8 cellular contexts compared by ENCODE assay signal in genomic region chrX:154516655-154517100, GRCh38. TPM values are rescaled to one million over a fixed set of nuclear protein-coding genes. Genes with fewer than 3 reads are reported as not detected.
DNase-seq lines count a peak whose midpoint lies in the region; ATAC-seq, FAIRE-seq and TF ChIP-seq lines count a peak whose summit lies in the region.

No MANE protein-coding gene starts in this region.

- H3K4me3 ChIP-seq in right atrium auricular region = peak overlapping the region; percentile 22 to 66

- H3K9me3 ChIP-seq in right atrium auricular region = no peaks in the 10 kb centered on the region

- peak; percentile 7 for ATAC-seq in activated naive CD8-positive, alpha-beta T cell treated with anti-CD3 and anti-CD28 coated beads, Interleukin-2, amount 10 ng/mL, durations not matched to agents 7 days and 5 days (ENCODE audit: low read depth)
- ATAC-seq in sciatic nerve (peak; percentile 70), HG03565 (IDR thresholded peaks at IDR 0.05; ENCODE audit: unreplicated experiment) (no peak)

- H3K4me1 Mint-ChIP-seq in CD14-positive monocyte = peaks cover 11% of the 10 kb centered on the region
- H3K4me1 Mint-ChIP-seq in activated naive CD8-positive, alpha-beta T cell treated with anti-CD3 and anti-CD28 coated beads, Interleukin-2, amount 10 ng/mL, durations not matched to agents 7 days and 5 days = peaks cover 19% of the 10 kb centered on the region

- H3K9me3 Mint-ChIP-seq in CD14-positive monocyte = peaks cover 0 to 26% (median 6%) of the 10 kb centered on the region in 7 donors
- H3K9me3 Mint-ChIP-seq in activated naive CD8-positive, alpha-beta T cell treated with anti-CD3 and anti-CD28 coated beads, Interleukin-2, amount 10 ng/mL, durations not matched to agents 7 days and 5 days = no peaks in the 10 kb centered on the region

- peaks cover 0 to 7% of the 10 kb centered on the region in 2 donors for H3K4me1 ChIP-seq in right atrium auricular region

- H3K27me3 ChIP-seq in right atrium auricular region = no peaks in the 10 kb centered on the region

- H3K4me3 Mint-ChIP-seq in CD14-positive monocyte = peak overlapping the region; percentile 84 to 88
- H3K4me3 Mint-ChIP-seq in activated naive CD8-positive, alpha-beta T cell treated with anti-CD3 and anti-CD28 coated beads, Interleukin-2, amount 10 ng/mL, durations not matched to agents 7 days and 5 days = peak overlapping the region; percentile 86

- no peaks in the 10 kb centered on the region for H3K36me3 ChIP-seq in right atrium auricular region

- H3K27ac Mint-ChIP-seq in CD14-positive monocyte = peak overlapping the region; percentile 84 to 96 (median 90)
- peak overlapping the region; percentile 92 for H3K27ac Mint-ChIP-seq in activated naive CD8-positive, alpha-beta T cell treated with anti-CD3 and anti-CD28 coated beads, Interleukin-2, amount 10 ng/mL, durations not matched to agents 7 days and 5 days

- POLR2A ChIA-PET in activated naive CD8-positive, alpha-beta T cell treated with anti-CD3 and anti-CD28 coated beads, Interleukin-2, amount 10 ng/mL, durations not matched to agents 7 days and 5 days (lab: Charles Lee) = interaction anchor here (0.6 to 4.6 kb wide), 6 partner anchors 10 to 145 kb away, joined by 3 to 32 read pairs (median 10); partner anchors contain the start of genes RPL10, SLC10A3 and UBL4A

- peaks cover 0 to 2% of the 10 kb centered on the region in 2 donors for H3K36me3 Mint-ChIP-seq in CD14-positive monocyte
- H3K36me3 Mint-ChIP-seq in activated naive CD8-positive, alpha-beta T cell treated with anti-CD3 and anti-CD28 coated beads, Interleukin-2, amount 10 ng/mL, durations not matched to agents 7 days and 5 days = peaks cover 10% of the 10 kb centered on the region

- H3K27ac ChIP-seq in right atrium auricular region = peak overlapping the region; percentile 90 to 94

- peaks cover 0 to 8% (median 0%) of the 10 kb centered on the region in 3 donors for H3K27me3 Mint-ChIP-seq in CD14-positive monocyte (ENCODE audit: low read depth in 3 of 3)
- no peaks in the 10 kb centered on the region for H3K27me3 Mint-ChIP-seq in activated naive CD8-positive, alpha-beta T cell treated with anti-CD3 and anti-CD28 coated beads, Interleukin-2, amount 10 ng/mL, durations not matched to agents 7 days and 5 days

- no peak for FAIRE-seq in frontal cortex (lab: Jason Lieb, UNC)

- DNase-seq in CD14-positive monocyte (ENCODE audit: low spot score) (no peak), HCEC 1CT (peak; percentile 25), right atrium auricular region (ENCODE audit: low spot score) (no peak), sciatic nerve (ENCODE audit: low spot score) (no peak), frontal cortex (ENCODE audit: low spot score in 2 of 2) (no peak), NCI-H2081 treated with DMSO at 0.1 percent for 48 hours (lab: John Stamatoyannopoulos, UW) (no peak)
- no peak for DNase-seq in activated naive CD8-positive, alpha-beta T cell treated with anti-CD3 and anti-CD28 coated beads, Interleukin-2, amount 10 ng/mL, durations not matched to agents 7 days and 5 days

- intact Hi-C loops in CD14-positive monocyte (cut with micrococcal nuclease) (loop anchor here in 1 of 2 donors (5.0 kb wide), 1 partner anchor 109 kb away; the partner anchor contains the start of gene DNASE1L1), sciatic nerve (cut with DNase I) (no loop called here)

- TF ChIP-seq CTCF in CD14-positive monocyte (IDR thresholded peaks at IDR 0.05) (no peak), right atrium auricular region (IDR thresholded peaks at IDR 0.05) (no peak)

RNA-seq across cellular contexts. Expression of gene FAM3A, which starts 0.6 kb away (rescaled TPM):
- 10 to 100 TPM; 14.5 to 16.3 TPM for polyA plus RNA-seq in CD14-positive monocyte
- total RNA-seq in activated naive CD8-positive, alpha-beta T cell treated with anti-CD3 and anti-CD28 coated beads, Interleukin-2, amount 10 ng/mL, durations not matched to agents 7 days and 5 days = 10 to 100 TPM; 42.3 to 45.4 TPM
- total RNA-seq in right atrium auricular region (10 to 100 TPM; 47.1 to 61.2 TPM), sciatic nerve (40.3 TPM), frontal cortex (9.8 TPM)

RNA-seq across cellular contexts. Expression of gene SLC10A3, which starts 26.2 kb away (rescaled TPM):
- 10 to 100 TPM; 25.3 to 26.7 TPM for polyA plus RNA-seq in CD14-positive monocyte
- total RNA-seq in activated naive CD8-positive, alpha-beta T cell treated with anti-CD3 and anti-CD28 coated beads, Interleukin-2, amount 10 ng/mL, durations not matched to agents 7 days and 5 days = 10 to 100 TPM; 25.3 to 27.3 TPM
- total RNA-seq in right atrium auricular region (10 to 100 TPM; 22.2 to 22.9 TPM), sciatic nerve (17.7 TPM), frontal cortex (2.4 TPM)

RNA-seq across cellular contexts. Expression of gene G6PD, which starts 30.0 kb away (rescaled TPM):
- 10 to 100 TPM; 10.7 to 14.7 TPM for polyA plus RNA-seq in CD14-positive monocyte
- total RNA-seq in activated naive CD8-positive, alpha-beta T cell treated with anti-CD3 and anti-CD28 coated beads, Interleukin-2, amount 10 ng/mL, durations not matched to agents 7 days and 5 days = 100 to 1,000 TPM in 1 of 2 experiments, 10 to 100 TPM in 1; 89.2 to 102 TPM
- 10 to 100 TPM; 14.9 to 42.2 TPM for total RNA-seq in right atrium auricular region
- total RNA-seq in sciatic nerve = 50.4 TPM
- total RNA-seq in frontal cortex = 16.3 TPM

RNA-seq across cellular contexts. Expression of gene UBL4A, which starts 30.3 kb away (rescaled TPM):
- polyA plus RNA-seq in CD14-positive monocyte = 10 to 100 TPM; 27.9 to 28.1 TPM
- total RNA-seq in activated naive CD8-positive, alpha-beta T cell treated with anti-CD3 and anti-CD28 coated beads, Interleukin-2, amount 10 ng/mL, durations not matched to agents 7 days and 5 days = 10 to 100 TPM; 43.8 to 45.3 TPM
- total RNA-seq in right atrium auricular region (10 to 100 TPM; 54.6 to 61.0 TPM), sciatic nerve (29.4 TPM), frontal cortex (39.1 TPM)

RNA-seq across cellular contexts. Expression of gene IKBKG, which starts 30.7 kb away (rescaled TPM):
- polyA plus RNA-seq in CD14-positive monocyte = 10 to 100 TPM; 31.3 to 33.7 TPM
- total RNA-seq in activated naive CD8-positive, alpha-beta T cell treated with anti-CD3 and anti-CD28 coated beads, Interleukin-2, amount 10 ng/mL, durations not matched to agents 7 days and 5 days = 10 to 100 TPM; 56.1 to 61.7 TPM
- total RNA-seq in right atrium auricular region (1 to 10 TPM; 7.2 to 9.0 TPM), sciatic nerve (25.2 TPM), frontal cortex (4.1 TPM)
